Comparison of ENCODE assay signal across 13 cellular contexts in genomic region chr6:156991971-156992370, GRCh38.
A peak's percentile ranks its signal among the peaks of the same experiment; 100 is the strongest.
DNase-seq lines count a peak whose midpoint lies in the region; ATAC-seq, FAIRE-seq and TF ChIP-seq lines count a peak whose summit lies in the region.
"Had no signal": no experiment of that assay in that cellular context is flagged by ENCODE, and none has a peak within 500 bp of the region (broad histone marks: within the 10 kb centered on the region; RNA-seq: fewer than 3 reads in every experiment).

No MANE protein-coding gene starts in this region.

- H3K9me3 Mint-ChIP-seq in WTC11: no peaks in the 10 kb centered on the region
- H3K9me3 Mint-ChIP-seq: natural killer cell had no signal

- POLR2A ChIA-PET in HEK293 (lab: Yijun Ruan, JAX) (no interaction called here), WTC11 (lab: Charles Lee) (no interaction called here)

- no peaks in the 10 kb centered on the region for H3K27me3 Mint-ChIP-seq in WTC11 (ENCODE audit: low read depth)
- H3K27me3 Mint-ChIP-seq: activated CD8-positive, alpha-beta memory T cell treated with anti-CD3 and anti-CD28 coated beads, Interleukin-2, amount 10 ng/mL, durations not matched to agents 7 days and 5 days had no signal

- TF ChIP-seq CTCF in HEK293 (tag by site-specific recombination; IDR thresholded peaks at IDR 0.05) (no peak), WTC11 (IDR thresholded peaks at IDR 0.05) (no peak)

- H3K4me3 ChIP-seq in HEK293 (ENCODE audit: low read depth, low read length) (no peak overlapping the region), small intestine (ENCODE audit: low read depth in 1 of 2, low read length in 2 of 2) (no peak overlapping the region)

- FAIRE-seq in small intestine (lab: Jason Lieb, UNC): no peak
- FAIRE-seq: keratinocyte had no signal

- H3K36me3 ChIP-seq in HEK293 (ENCODE audit: control insufficient read depth in 2 of 2, insufficient read depth in 1 of 2, low read length in 2 of 2) (no peaks in the 10 kb centered on the region), small intestine (ENCODE audit: control insufficient read depth in 2 of 2, insufficient read depth in 2 of 2, low read length in 2 of 2) (no peaks in the 10 kb centered on the region)

- H3K27ac ChIP-seq in HEK293 (ENCODE audit: extremely low read depth, low read depth, low read length): no peak overlapping the region
- H3K27ac ChIP-seq in small intestine (ENCODE audit: low read depth in 1 of 2, low read length in 1 of 2): no peak overlapping the region

- no peaks in the 10 kb centered on the region for H3K27me3 ChIP-seq in small intestine (ENCODE audit: control insufficient read depth in 2 of 2, insufficient read depth in 2 of 2, low read length in 2 of 2)

- H3K4me1 ChIP-seq in HEK293 (ENCODE audit: control insufficient read depth, insufficient read depth, low read length) (peaks cover 20% of the 10 kb centered on the region), small intestine (ENCODE audit: control insufficient read depth in 2 of 2, insufficient read depth in 1 of 2, low read depth in 1 of 2, low read length in 1 of 2) (peaks cover 3 to 12% of the 10 kb centered on the region in 2 donors)

- H3K9me3 ChIP-seq in HEK293 (ENCODE audit: control insufficient read depth, insufficient read depth, low read depth, low read length) (no peaks in the 10 kb centered on the region), small intestine (ENCODE audit: control insufficient read depth, low read depth) (no peaks in the 10 kb centered on the region)

- no peaks in the 10 kb centered on the region for H3K36me3 Mint-ChIP-seq in WTC11
- H3K36me3 Mint-ChIP-seq: activated CD8-positive, alpha-beta memory T cell treated with anti-CD3 and anti-CD28 coated beads, Interleukin-2, amount 10 ng/mL, durations not matched to agents 7 days and 5 days; natural killer cell had no signal

- CTCF ChIA-PET in HEK293 (lab: Yijun Ruan, JAX): interaction anchor here (0.6 to 0.9 kb wide), 2 partner anchors 16 to 203 kb away, joined by 4 to 5 read pairs; no protein-coding TSS in a partner anchor
- CTCF ChIA-PET in WTC11 (lab: Charles Lee): no interaction called here

- ATAC-seq in WTC11 (no peak), HG03095 (IDR thresholded peaks at IDR 0.05; ENCODE audit: unreplicated experiment) (no peak)
- ATAC-seq: activated CD8-positive, alpha-beta memory T cell treated with anti-CD3 and anti-CD28 coated beads, Interleukin-2, amount 10 ng/mL, durations not matched to agents 7 days and 5 days; natural killer cell had no signal

- peaks cover 66% of the 10 kb centered on the region for H3K4me1 Mint-ChIP-seq in WTC11

- DNase-seq in WTC11 (ENCODE audit: low spot score) (no peak), iris pigment epithelial cell (ENCODE audit: low read depth) (peak; percentile 39), small intestine (peak; percentile 18), cortex of kidney (lab: John Stamatoyannopoulos, UW) (no peak)
- no peak for DNase-seq in activated effector memory CD4-positive, alpha-beta T cell treated with anti-CD3 and anti-CD28 coated beads, Interleukin-2, amount 50 U/mL, for 16 hours
- DNase-seq: activated CD8-positive, alpha-beta memory T cell treated with anti-CD3 and anti-CD28 coated beads, Interleukin-2, amount 10 ng/mL, durations not matched to agents 7 days and 5 days; COR-L47; dermis blood vessel endothelial cell; natural killer cell; NCI-H2029 had no signal

- peak overlapping the region; percentile 79 for H3K27ac Mint-ChIP-seq in WTC11
- H3K27ac Mint-ChIP-seq: activated CD8-positive, alpha-beta memory T cell treated with anti-CD3 and anti-CD28 coated beads, Interleukin-2, amount 10 ng/mL, durations not matched to agents 7 days and 5 days had no signal

- H3K4me3 Mint-ChIP-seq in WTC11: no peak overlapping the region
- H3K4me3 Mint-ChIP-seq: activated CD8-positive, alpha-beta memory T cell treated with anti-CD3 and anti-CD28 coated beads, Interleukin-2, amount 10 ng/mL, durations not matched to agents 7 days and 5 days; natural killer cell had no signal

- 69 to 76% (median 71%) methylated on average over 1 of the region's 1 CpG for WGBS in small intestine, 3 donors

TF ChIP-seq in HEK293, 187 proteins besides CTCF, POLR2A, EP300 and RAD21 (continues in another document):
- TF ChIP-seq ZNF2 (tag by site-specific recombination; IDR thresholded peaks at IDR 0.05): peak; percentile 38; the same call in 1 of the 2 replicates
- no peak for TF ChIP-seq ZNF112 (tag by site-specific recombination; IDR thresholded peaks at IDR 0.05)
- TF ChIP-seq ZNF350 (tag by site-specific recombination; IDR thresholded peaks at IDR 0.05): no peak
- no peak for TF ChIP-seq PRDM1 (tag by site-specific recombination; IDR thresholded peaks at IDR 0.05)
- TF ChIP-seq ZNF211 (tag by site-specific recombination; IDR thresholded peaks at IDR 0.05; ENCODE audit: low read depth): no peak
- TF ChIP-seq IKZF3 (tag by site-specific recombination; IDR thresholded peaks at IDR 0.05): 0 out of 2 replicates have a peak, but pooled peaks have one; percentile 4
- TF ChIP-seq, protein P1, sequence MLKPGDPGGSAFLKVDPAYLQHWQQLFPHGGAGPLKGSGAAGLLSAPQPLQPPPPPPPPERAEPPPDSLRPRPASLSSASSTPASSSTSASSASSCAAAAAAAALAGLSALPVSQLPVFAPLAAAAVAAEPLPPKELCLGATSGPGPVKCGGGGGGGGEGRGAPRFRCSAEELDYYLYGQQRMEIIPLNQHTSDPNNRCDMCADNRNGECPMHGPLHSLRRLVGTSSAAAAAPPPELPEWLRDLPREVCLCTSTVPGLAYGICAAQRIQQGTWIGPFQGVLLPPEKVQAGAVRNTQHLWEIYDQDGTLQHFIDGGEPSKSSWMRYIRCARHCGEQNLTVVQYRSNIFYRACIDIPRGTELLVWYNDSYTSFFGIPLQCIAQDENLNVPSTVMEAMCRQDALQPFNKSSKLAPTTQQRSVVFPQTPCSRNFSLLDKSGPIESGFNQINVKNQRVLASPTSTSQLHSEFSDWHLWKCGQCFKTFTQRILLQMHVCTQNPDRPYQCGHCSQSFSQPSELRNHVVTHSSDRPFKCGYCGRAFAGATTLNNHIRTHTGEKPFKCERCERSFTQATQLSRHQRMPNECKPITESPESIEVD (tag by site-specific recombination; IDR thresholded peaks at IDR 0.05): peak; percentile 72
- TF ChIP-seq ZSCAN16 (tag by site-specific recombination; IDR thresholded peaks at IDR 0.05): no peak
- no peak for TF ChIP-seq ZNF843 (tag by site-specific recombination; IDR thresholded peaks at IDR 0.05)

TF ChIP-seq in WTC11, 78 proteins besides CTCF, POLR2A, EP300 and RAD21 (continues in another document):
- TF ChIP-seq ZNF138 (CRISPR knock-in tag; conservative IDR thresholded peaks at IDR 0.05) (no peak), USF2 (CRISPR knock-in tag; IDR thresholded peaks at IDR 0.05) (no peak), ZNF232 (CRISPR knock-in tag; IDR thresholded peaks at IDR 0.05) (no peak), FOXP1 (CRISPR knock-in tag; IDR thresholded peaks at IDR 0.05; ENCODE audit: borderline replicate concordance) (no peak), SMAD4 (CRISPR knock-in tag; IDR thresholded peaks at IDR 0.05) (no peak), AFF4 (CRISPR knock-in tag; IDR thresholded peaks at IDR 0.05; ENCODE audit: borderline replicate concordance) (no peak)

Comparison
In these comparisons a context has a peak if more than half of its experiments do, and no peak if none do; other contexts are left out.
1. DNase-seq: peak in iris pigment epithelial cell (single experiment) and small intestine (single experiment); none in WTC11 (single experiment), activated effector memory CD4-positive, alpha-beta T cell treated with anti-CD3 and anti-CD28 coated beads, Interleukin-2, amount 50 U/mL, for 16 hours (single experiment) and cortex of kidney (single experiment).